In the genomic region with DNA sequence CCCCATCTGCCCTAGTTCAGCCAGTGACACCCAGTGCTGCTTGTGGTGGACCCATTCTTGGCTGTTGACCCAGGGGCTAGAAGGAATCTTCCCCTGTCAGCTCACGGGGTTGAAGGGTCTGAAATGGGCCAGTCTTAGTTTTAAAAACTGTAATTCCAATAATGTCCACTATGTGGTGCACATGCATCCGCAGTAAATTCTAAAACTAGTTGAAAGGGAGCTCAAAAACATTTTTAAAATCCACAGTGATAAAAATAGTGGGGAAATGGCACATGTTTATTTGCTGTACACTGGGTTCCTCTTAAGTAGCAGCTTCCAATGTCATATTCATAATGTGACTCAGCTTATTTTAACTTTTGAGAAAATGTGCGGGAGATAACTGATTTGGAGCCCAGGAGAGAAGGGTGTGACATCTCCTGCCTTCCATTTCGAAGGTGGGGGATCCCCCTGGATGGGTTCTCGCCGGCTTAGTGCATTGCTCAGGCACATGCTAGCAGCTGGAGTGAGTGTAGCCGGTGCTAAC, we compare ENCODE assay signal across 1 cellular context.
A peak's percentile ranks its signal among the peaks of the same experiment; 100 is the strongest.
TF ChIP-seq lines count a peak whose summit lies in the region.

No MANE protein-coding gene starts in this region.

TF ChIP-seq in K562, 482 proteins besides CTCF, POLR2A, EP300 and RAD21 (continued from another document and continues in another):
- no peak for TF ChIP-seq E2F5 (CRISPR knock-in tag; IDR thresholded peaks at IDR 0.05)
- no peak for TF ChIP-seq SIX5 (IDR thresholded peaks at IDR 0.05; ENCODE audit: borderline replicate concordance in 1 of 2, insufficient read depth in 1 of 2, low read depth in 1 of 2, low read length in 2 of 2)
- no peak for TF ChIP-seq GABPB1 (CRISPR knock-in tag; IDR thresholded peaks at IDR 0.05)
- 0 out of 2 replicates have a peak, but pooled peaks have one; percentile 23 for TF ChIP-seq RB1 (IDR thresholded peaks at IDR 0.05; ENCODE audit: low read depth)
- peak; percentile 60; the same call in 1 of the 2 replicates for TF ChIP-seq NBN (IDR thresholded peaks at IDR 0.05; ENCODE audit: low read depth)
- TF ChIP-seq MAX (CRISPR knock-in tag; IDR thresholded peaks at IDR 0.05) = no peak
- no peak for TF ChIP-seq ZNF184 (CRISPR knock-in tag; IDR thresholded peaks at IDR 0.05)
- TF ChIP-seq ADNP (tag; IDR thresholded peaks at IDR 0.05) = peak; percentile 53; the same call in 1 of the 2 replicates
- TF ChIP-seq, protein P1, sequence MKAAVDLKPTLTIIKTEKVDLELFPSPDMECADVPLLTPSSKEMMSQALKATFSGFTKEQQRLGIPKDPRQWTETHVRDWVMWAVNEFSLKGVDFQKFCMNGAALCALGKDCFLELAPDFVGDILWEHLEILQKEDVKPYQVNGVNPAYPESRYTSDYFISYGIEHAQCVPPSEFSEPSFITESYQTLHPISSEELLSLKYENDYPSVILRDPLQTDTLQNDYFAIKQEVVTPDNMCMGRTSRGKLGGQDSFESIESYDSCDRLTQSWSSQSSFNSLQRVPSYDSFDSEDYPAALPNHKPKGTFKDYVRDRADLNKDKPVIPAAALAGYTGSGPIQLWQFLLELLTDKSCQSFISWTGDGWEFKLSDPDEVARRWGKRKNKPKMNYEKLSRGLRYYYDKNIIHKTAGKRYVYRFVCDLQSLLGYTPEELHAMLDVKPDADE (conservative IDR thresholded peaks at IDR 0.05; ENCODE audit: control insufficient read depth, low read depth, low read length) = no peak
- TF ChIP-seq FOXJ3 (CRISPR knock-in tag; IDR thresholded peaks at IDR 0.05) = no peak
- no peak for TF ChIP-seq SMARCA4 (IDR thresholded peaks at IDR 0.05)
- no peak for TF ChIP-seq CEBPB (tag; IDR thresholded peaks at IDR 0.05)
- TF ChIP-seq KDM4B (IDR thresholded peaks at IDR 0.05; ENCODE audit: borderline replicate concordance in 2 of 2, low read depth in 1 of 2) = no peak
- no peak for TF ChIP-seq ETV1 (tag; conservative IDR thresholded peaks at IDR 0.05; ENCODE audit: low read depth)
- no peak for TF ChIP-seq SRSF3 (IDR thresholded peaks at IDR 0.05; ENCODE audit: insufficient read depth, low read length)
- no peak for TF ChIP-seq HEY1 (CRISPR knock-in tag; IDR thresholded peaks at IDR 0.05; ENCODE audit: borderline replicate concordance)
- TF ChIP-seq SMAD2 (IDR thresholded peaks at IDR 0.05; ENCODE audit: low read depth, low read length) = no peak
- TF ChIP-seq ZFP30 (CRISPR knock-in tag; IDR thresholded peaks at IDR 0.05; ENCODE audit: borderline replicate concordance) = no peak
- no peak for TF ChIP-seq SMARCC2 (IDR thresholded peaks at IDR 0.05; ENCODE audit: low read depth)
- TF ChIP-seq, protein P2, sequence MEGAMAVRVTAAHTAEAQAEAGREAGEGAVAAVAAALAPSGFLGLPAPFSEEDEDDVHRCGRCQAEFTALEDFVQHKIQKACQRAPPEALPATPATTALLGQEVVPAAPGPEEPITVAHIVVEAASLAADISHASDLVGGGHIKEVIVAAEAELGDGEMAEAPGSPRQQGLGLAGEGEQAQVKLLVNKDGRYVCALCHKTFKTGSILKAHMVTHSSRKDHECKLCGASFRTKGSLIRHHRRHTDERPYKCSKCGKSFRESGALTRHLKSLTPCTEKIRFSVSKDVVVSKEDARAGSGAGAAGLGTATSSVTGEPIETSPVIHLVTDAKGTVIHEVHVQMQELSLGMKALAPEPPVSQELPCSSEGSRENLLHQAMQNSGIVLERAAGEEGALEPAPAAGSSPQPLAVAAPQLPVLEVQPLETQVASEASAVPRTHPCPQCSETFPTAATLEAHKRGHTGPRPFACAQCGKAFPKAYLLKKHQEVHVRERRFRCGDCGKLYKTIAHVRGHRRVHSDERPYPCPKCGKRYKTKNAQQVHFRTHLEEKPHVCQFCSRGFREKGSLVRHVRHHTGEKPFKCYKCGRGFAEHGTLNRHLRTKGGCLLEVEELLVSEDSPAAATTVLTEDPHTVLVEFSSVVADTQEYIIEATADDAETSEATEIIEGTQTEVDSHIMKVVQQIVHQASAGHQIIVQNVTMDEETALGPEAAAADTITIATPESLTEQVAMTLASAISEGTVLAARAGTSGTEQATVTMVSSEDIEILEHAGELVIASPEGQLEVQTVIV (CRISPR knock-in tag; IDR thresholded peaks at IDR 0.05; ENCODE audit: borderline replicate concordance) = no peak
- no peak for TF ChIP-seq ZNF239 (CRISPR knock-in tag; IDR thresholded peaks at IDR 0.05)
- no peak for TF ChIP-seq ATF1 (CRISPR knock-in tag; IDR thresholded peaks at IDR 0.05)
- no peak for TF ChIP-seq ATF1 (tag; IDR thresholded peaks at IDR 0.05)
- no peak for TF ChIP-seq ZEB2 (IDR thresholded peaks at IDR 0.05)
- TF ChIP-seq TSC22D4 (tag; IDR thresholded peaks at IDR 0.05) = no peak
- no peak for TF ChIP-seq ZFP36 (IDR thresholded peaks at IDR 0.05; ENCODE audit: low read depth, low read length, partially characterized antibody)
- no peak for TF ChIP-seq FOXJ2 (tag; IDR thresholded peaks at IDR 0.05)
- TF ChIP-seq, protein P3, sequence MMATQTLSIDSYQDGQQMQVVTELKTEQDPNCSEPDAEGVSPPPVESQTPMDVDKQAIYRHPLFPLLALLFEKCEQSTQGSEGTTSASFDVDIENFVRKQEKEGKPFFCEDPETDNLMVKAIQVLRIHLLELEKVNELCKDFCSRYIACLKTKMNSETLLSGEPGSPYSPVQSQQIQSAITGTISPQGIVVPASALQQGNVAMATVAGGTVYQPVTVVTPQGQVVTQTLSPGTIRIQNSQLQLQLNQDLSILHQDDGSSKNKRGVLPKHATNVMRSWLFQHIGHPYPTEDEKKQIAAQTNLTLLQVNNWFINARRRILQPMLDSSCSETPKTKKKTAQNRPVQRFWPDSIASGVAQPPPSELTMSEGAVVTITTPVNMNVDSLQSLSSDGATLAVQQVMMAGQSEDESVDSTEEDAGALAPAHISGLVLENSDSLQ (IDR thresholded peaks at IDR 0.05) = peak; percentile 59; the same call in 1 of the 2 replicates
- peak; percentile 76 for TF ChIP-seq NFE2 (IDR thresholded peaks at IDR 0.05; ENCODE audit: low read depth)
- TF ChIP-seq ELF4 (CRISPR knock-in tag; IDR thresholded peaks at IDR 0.05) = no peak
- 0 out of 2 replicates have a peak, but pooled peaks have one; percentile 26 for TF ChIP-seq SP1 (CRISPR knock-in tag; IDR thresholded peaks at IDR 0.05)
- no peak for TF ChIP-seq ZNF318 (IDR thresholded peaks at IDR 0.05; ENCODE audit: borderline replicate concordance in 1 of 2, low read depth in 1 of 2)
- no peak for TF ChIP-seq POLR2AphosphoS5 (IDR thresholded peaks at IDR 0.05; ENCODE audit: control insufficient read depth, insufficient read depth, low read depth, low read length)
- no peak for TF ChIP-seq NCOA4 (IDR thresholded peaks at IDR 0.05; ENCODE audit: partially characterized antibody)
- TF ChIP-seq PHB2 (IDR thresholded peaks at IDR 0.05; ENCODE audit: low read depth) = no peak
- TF ChIP-seq, protein P4, sequence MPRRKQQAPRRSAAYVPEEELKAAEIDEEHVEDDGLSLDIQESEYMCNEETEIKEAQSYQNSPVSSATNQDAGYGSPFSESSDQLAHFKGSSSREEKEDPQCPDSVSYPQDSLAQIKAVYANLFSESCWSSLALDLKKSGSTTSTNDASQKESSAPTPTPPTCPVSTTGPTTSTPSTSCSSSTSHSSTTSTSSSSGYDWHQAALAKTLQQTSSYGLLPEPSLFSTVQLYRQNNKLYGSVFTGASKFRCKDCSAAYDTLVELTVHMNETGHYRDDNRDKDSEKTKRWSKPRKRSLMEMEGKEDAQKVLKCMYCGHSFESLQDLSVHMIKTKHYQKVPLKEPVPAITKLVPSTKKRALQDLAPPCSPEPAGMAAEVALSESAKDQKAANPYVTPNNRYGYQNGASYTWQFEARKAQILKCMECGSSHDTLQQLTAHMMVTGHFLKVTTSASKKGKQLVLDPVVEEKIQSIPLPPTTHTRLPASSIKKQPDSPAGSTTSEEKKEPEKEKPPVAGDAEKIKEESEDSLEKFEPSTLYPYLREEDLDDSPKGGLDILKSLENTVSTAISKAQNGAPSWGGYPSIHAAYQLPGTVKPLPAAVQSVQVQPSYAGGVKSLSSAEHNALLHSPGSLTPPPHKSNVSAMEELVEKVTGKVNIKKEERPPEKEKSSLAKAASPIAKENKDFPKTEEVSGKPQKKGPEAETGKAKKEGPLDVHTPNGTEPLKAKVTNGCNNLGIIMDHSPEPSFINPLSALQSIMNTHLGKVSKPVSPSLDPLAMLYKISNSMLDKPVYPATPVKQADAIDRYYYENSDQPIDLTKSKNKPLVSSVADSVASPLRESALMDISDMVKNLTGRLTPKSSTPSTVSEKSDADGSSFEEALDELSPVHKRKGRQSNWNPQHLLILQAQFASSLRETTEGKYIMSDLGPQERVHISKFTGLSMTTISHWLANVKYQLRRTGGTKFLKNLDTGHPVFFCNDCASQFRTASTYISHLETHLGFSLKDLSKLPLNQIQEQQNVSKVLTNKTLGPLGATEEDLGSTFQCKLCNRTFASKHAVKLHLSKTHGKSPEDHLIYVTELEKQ (CRISPR knock-in tag; IDR thresholded peaks at IDR 0.05) = no peak
- TF ChIP-seq, protein P5, sequence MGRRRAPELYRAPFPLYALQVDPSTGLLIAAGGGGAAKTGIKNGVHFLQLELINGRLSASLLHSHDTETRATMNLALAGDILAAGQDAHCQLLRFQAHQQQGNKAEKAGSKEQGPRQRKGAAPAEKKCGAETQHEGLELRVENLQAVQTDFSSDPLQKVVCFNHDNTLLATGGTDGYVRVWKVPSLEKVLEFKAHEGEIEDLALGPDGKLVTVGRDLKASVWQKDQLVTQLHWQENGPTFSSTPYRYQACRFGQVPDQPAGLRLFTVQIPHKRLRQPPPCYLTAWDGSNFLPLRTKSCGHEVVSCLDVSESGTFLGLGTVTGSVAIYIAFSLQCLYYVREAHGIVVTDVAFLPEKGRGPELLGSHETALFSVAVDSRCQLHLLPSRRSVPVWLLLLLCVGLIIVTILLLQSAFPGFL (CRISPR knock-in tag; IDR thresholded peaks at IDR 0.05) = no peak
- TF ChIP-seq PRMT5 (CRISPR knock-in tag; IDR thresholded peaks at IDR 0.05) = no peak
- TF ChIP-seq NFXL1 (CRISPR knock-in tag; IDR thresholded peaks at IDR 0.05) = no peak
